ENCODE assay signal across 8 cellular contexts in the genomic region with DNA sequence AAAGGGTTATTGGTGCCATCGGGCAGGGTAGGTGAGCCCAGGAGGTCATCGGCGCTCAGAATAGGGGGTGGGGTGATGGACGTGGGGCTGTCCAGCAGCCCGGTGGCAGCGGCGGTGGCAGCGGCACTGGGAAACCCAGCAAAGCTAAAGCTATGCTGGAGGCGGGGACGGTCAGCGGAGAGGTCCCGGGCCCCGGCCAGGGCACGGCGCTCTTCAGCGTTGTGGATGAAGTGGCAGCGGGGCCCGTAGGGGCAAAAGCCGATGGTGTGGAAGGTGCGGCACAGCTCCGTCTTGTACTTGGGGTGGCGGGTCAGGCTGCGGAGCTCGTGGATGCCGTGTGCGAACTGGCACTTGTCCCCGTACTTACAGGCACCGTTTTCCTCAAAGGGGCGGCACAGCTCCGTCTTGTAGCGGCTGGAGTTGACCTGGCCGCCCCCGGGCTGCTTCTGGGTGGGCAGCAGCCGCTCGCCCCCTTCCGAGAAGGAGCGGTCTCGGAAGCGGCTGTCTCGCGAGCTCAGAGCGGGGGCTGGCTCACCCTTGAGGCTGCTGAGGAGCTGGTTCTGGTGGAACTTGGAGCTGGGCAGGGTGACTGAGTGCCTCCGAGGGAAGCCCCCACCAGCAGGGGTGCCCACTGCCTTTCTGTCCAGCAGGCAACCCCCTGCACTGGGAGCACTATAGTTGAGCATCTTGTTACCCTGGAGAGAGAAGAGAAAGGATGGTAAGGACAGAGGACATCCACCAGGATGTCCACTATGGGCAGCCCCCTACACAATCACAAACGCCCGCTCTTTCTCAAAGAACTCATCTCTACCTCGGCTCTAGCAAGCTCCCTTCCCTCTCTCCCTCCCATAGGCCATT. TPM values are rescaled to one million over a fixed set of nuclear protein-coding genes. Genes with fewer than 3 reads are reported as not detected.
A peak's percentile ranks its signal among the peaks of the same experiment; 100 is the strongest.
DNase-seq lines count a peak whose midpoint lies in the region; ATAC-seq, FAIRE-seq and TF ChIP-seq lines count a peak whose summit lies in the region.

No MANE protein-coding gene starts in this region.

- H3K27ac Mint-ChIP-seq in CD8-positive, alpha-beta memory T cell, result peak overlapping the region; percentile 96 to 100 (median 99)

- peaks cover 16% of the 10 kb centered on the region for H3K36me3 ChIP-seq in CD8-positive, alpha-beta memory T cell (ENCODE audit: insufficient read depth, low read length)
- H3K36me3 ChIP-seq in Panc1 (ENCODE audit: control insufficient read depth, insufficient read depth, low read length) (peaks cover 24% of the 10 kb centered on the region), HAP-1 (replicated peaks) (peaks cover 20% of the 10 kb centered on the region)
- peaks cover 18% of the 10 kb centered on the region for H3K36me3 ChIP-seq in effector memory CD4-positive, alpha-beta T cell (ENCODE audit: control insufficient read depth, insufficient read depth, low read length)

- no peaks in the 10 kb centered on the region for H3K27me3 ChIP-seq in CD8-positive, alpha-beta memory T cell (ENCODE audit: insufficient read depth, low read length, poor library complexity, severe bottlenecking)
- H3K27me3 ChIP-seq in Panc1 (ENCODE audit: control insufficient read depth, insufficient read depth, low read length), result no peaks in the 10 kb centered on the region
- H3K27me3 ChIP-seq in effector memory CD4-positive, alpha-beta T cell (replicated peaks; ENCODE audit: control insufficient read depth, insufficient read depth, low read length, poor library complexity, severe bottlenecking), result no peaks in the 10 kb centered on the region
- no peaks in the 10 kb centered on the region for H3K27me3 ChIP-seq in HAP-1 (ENCODE audit: low read depth)

- no peak for FAIRE-seq in GM19239 (lab: Jason Lieb, UNC)

- peak overlapping the region; percentile 99 for H3K27ac ChIP-seq in CD8-positive, alpha-beta memory T cell (ENCODE audit: low read depth, low read length)
- peak overlapping the region; percentile 94 for H3K27ac ChIP-seq in Panc1 (ENCODE audit: low read length)
- peak overlapping the region; percentile 100 for H3K27ac ChIP-seq in effector memory CD4-positive, alpha-beta T cell (ENCODE audit: insufficient read depth, low read length, poor library complexity, severe bottlenecking)

- no peak; the same call in 1 of the 2 replicates for TF ChIP-seq CTCF in Panc1 (IDR thresholded peaks at IDR 0.05)

- DNase-seq in CD8-positive, alpha-beta memory T cell, result peak in 2 of 5 donors; percentile 11 to 34
- no peak for DNase-seq in Panc1 (ENCODE audit: low read depth, low spot score)
- no peak for DNase-seq in effector memory CD4-positive, alpha-beta T cell
- peak; percentile 32 for DNase-seq in mucosa of gallbladder (ENCODE audit: low spot score)
- no peak for DNase-seq in HAP-1 (ENCODE audit: low spot score in 2 of 2)
- DNase-seq in GM19239 (ENCODE audit: insufficient read length, low spot score), result no peak

- H3K4me1 ChIP-seq in CD8-positive, alpha-beta memory T cell (ENCODE audit: insufficient read depth, low read length), result peaks cover 44% of the 10 kb centered on the region
- peaks cover 18% of the 10 kb centered on the region for H3K4me1 ChIP-seq in Panc1 (ENCODE audit: control insufficient read depth, insufficient read depth, low read length)
- peaks cover 59% of the 10 kb centered on the region for H3K4me1 ChIP-seq in effector memory CD4-positive, alpha-beta T cell (ENCODE audit: control insufficient read depth, insufficient read depth, low read length, poor library complexity, severe bottlenecking)
- peaks cover 16% of the 10 kb centered on the region for H3K4me1 ChIP-seq in HAP-1

- H3K4me1 Mint-ChIP-seq in CD8-positive, alpha-beta memory T cell, result peaks cover 57 to 65% (median 62%) of the 10 kb centered on the region in 3 donors

- in situ Hi-C loops in Panc1 (cut with HindIII; ENCODE audit: low pct_unique_long_range_greater_than_20kb, low sequenced_read_pairs) (no loop called here), HAP-1 (cut with MboI; ENCODE audit: low sequenced_read_pairs) (no loop called here)

- POLR2A ChIA-PET in CD8-positive, alpha-beta memory T cell (lab: Charles Lee), result interaction anchor here (0.7 to 12.7 kb wide), 12 partner anchors 9 to 507 kb away, joined by 3 to 445 read pairs (median 10); no protein-coding TSS in a partner anchor
- POLR2A ChIA-PET in Panc1 (lab: Charles Lee), result interaction anchor here (0.6 to 1.2 kb wide), 2 partner anchors 8 to 25 kb away, joined by 3 read pairs; no protein-coding TSS in a partner anchor

- H3K9me3 Mint-ChIP-seq in CD8-positive, alpha-beta memory T cell, result peaks cover 0 to 3% (median 0%) of the 10 kb centered on the region in 5 donors

- CTCF ChIA-PET in CD8-positive, alpha-beta memory T cell (lab: Charles Lee), result interaction anchor here (0.7 to 9.5 kb wide), 38 partner anchors 8 to 856 kb away, joined by 3 to 282 read pairs (median 4); no protein-coding TSS in a partner anchor
- CTCF ChIA-PET in Panc1 (lab: Charles Lee), result interaction anchor here (1.0 to 1.1 kb wide), 2 partner anchors 26 to 846 kb away, joined by 4 to 6 read pairs; no protein-coding TSS in a partner anchor

- ATAC-seq in Panc1 (peak; percentile 4; the same call in 1 of the 2 replicates), HG03280 (IDR thresholded peaks at IDR 0.05; ENCODE audit: unreplicated experiment) (no peak), GM19467 (IDR thresholded peaks at IDR 0.05; ENCODE audit: unreplicated experiment) (no peak)

- BruUV-seq in Panc1 (replicated peaks; lab: Mats Ljungman, UMichigan), result no TSS peak

- peak overlapping the region; percentile 91 to 98 (median 97) for H3K4me3 Mint-ChIP-seq in CD8-positive, alpha-beta memory T cell

- peaks cover 24 to 80% (median 43%) of the 10 kb centered on the region in 3 donors for H3K36me3 Mint-ChIP-seq in CD8-positive, alpha-beta memory T cell

- peaks cover 0 to 22% of the 10 kb centered on the region in 2 donors for H3K27me3 Mint-ChIP-seq in CD8-positive, alpha-beta memory T cell

- H3K9me3 ChIP-seq in CD8-positive, alpha-beta memory T cell (ENCODE audit: low read length), result no peaks in the 10 kb centered on the region
- H3K9me3 ChIP-seq in Panc1 (ENCODE audit: control insufficient read depth, insufficient read depth, low read depth, low read length) (no peaks in the 10 kb centered on the region), HAP-1 (no peaks in the 10 kb centered on the region)
- H3K9me3 ChIP-seq in effector memory CD4-positive, alpha-beta T cell (ENCODE audit: control insufficient read depth, low read length), result no peaks in the 10 kb centered on the region

- intact Hi-C loops in Panc1 (cut with micrococcal nuclease; ENCODE audit: unreplicated experiment), result loop anchor here (2.0 to 10.0 kb wide), 2 partner anchors 195 to 541 kb away; no protein-coding TSS in a partner anchor

- peak overlapping the region; percentile 99 for H3K4me3 ChIP-seq in CD8-positive, alpha-beta memory T cell (ENCODE audit: low read length)
- peak overlapping the region; percentile 84 to 95 for H3K4me3 ChIP-seq in Panc1 (ENCODE audit: low read depth in 2 of 2, low read length in 2 of 2)
- peak overlapping the region; percentile 98 for H3K4me3 ChIP-seq in effector memory CD4-positive, alpha-beta T cell (ENCODE audit: insufficient read depth, low read depth, low read length, poor library complexity, severe bottlenecking)
- H3K4me3 ChIP-seq in HAP-1, result no peak overlapping the region

RNA-seq across cellular contexts. Expression of a gene that starts 2.8 kb away (rescaled TPM):
- total RNA-seq in CD8-positive, alpha-beta memory T cell, result 100 to 1,000 TPM; 128 to 133 TPM
- polyA plus RNA-seq in CD8-positive, alpha-beta memory T cell, result 124 TPM
- total RNA-seq in Panc1 (2021; ENCODE audit: unreplicated experiment) (84.9 TPM), mucosa of gallbladder (398 TPM)
- 126 TPM for polyA plus RNA-seq in Panc1 (2012; ENCODE audit: insufficient read length)
